ENCODE assay signal across 7 cellular contexts in the genomic region with DNA sequence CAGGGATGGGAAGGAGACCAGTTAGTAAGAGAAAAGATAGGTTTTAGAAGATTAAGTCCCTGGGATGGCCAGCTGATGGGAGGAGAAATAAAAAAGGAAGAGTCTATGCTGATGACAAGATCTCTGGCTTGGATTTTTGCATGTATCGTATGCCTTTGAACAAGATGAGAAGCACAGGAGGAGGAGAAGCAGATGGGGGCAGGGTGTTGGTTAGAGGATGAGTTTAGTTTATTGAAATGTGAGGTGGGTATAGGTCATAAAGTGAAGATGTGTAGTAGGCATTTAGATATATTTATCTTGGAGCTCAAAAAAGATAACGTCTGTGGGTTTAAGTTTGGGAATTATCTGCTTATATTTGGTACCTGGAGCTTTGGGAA. TPM values are rescaled to one million over a fixed set of nuclear protein-coding genes. Genes with fewer than 3 reads are reported as not detected.
A peak's percentile ranks its signal among the peaks of the same experiment; 100 is the strongest.
DNase-seq lines count a peak whose midpoint lies in the region; ATAC-seq and TF ChIP-seq lines count a peak whose summit lies in the region.

No MANE protein-coding gene starts in this region.

- H3K27ac ChIP-seq in HCT116 (ENCODE audit: low read depth, low read length) (peak overlapping the region; percentile 74), RWPE1 (peak overlapping the region; percentile 95), hepatocyte (peak overlapping the region; percentile 90), spleen (peak overlapping the region in 6 of 8 donors; percentile 91 to 98 (median 95))

- no TSS peak for BruUV-seq in HCT116 (replicated peaks; lab: Mats Ljungman, UMichigan)

- no peak for ATAC-seq in HCT116
- no peak for ATAC-seq in HG03342 (IDR thresholded peaks at IDR 0.05; ENCODE audit: unreplicated experiment)

- H3K9ac ChIP-seq in HCT116 (ENCODE audit: low read length) = peak overlapping the region; percentile 65

- no peak for DNase-seq in HCT116 (ENCODE audit: low read depth, low spot score)
- peak; percentile 10 for DNase-seq in RWPE1 (ENCODE audit: low spot score)
- DNase-seq in hepatocyte (ENCODE audit: low spot score) = no peak
- no peak for DNase-seq in spleen
- no peak for DNase-seq in GF-D8 (lab: John Stamatoyannopoulos, UW)
- no peak for DNase-seq in cerebellar nuclear complex (lab: John Stamatoyannopoulos, UW)

- WGBS in hepatocyte (ENCODE audit: low lambda C conversion rate, missing lambda C conversion rate) = 39% methylated on average over 2 of the region's 2 CpGs
- WGBS in spleen, 5 donors = 54 to 58% (median 56%) methylated on average over 2 of the region's 2 CpGs

- no peak for TF ChIP-seq RAD21 in HCT116 (IDR thresholded peaks at IDR 0.05; ENCODE audit: low read depth)

- H3K9me2 ChIP-seq in HCT116 (ENCODE audit: insufficient read depth) (no peaks in the 10 kb centered on the region), hepatocyte (replicated peaks; ENCODE audit: insufficient read depth) (no peaks in the 10 kb centered on the region)

- CTCF ChIA-PET in HCT116 (lab: Charles Lee) (no interaction called here), RWPE1 (lab: Yijun Ruan, JAX) (interaction anchor here (0.6 kb wide), 1 partner anchor 94 kb away, joined by 4 read pairs; no protein-coding TSS in a partner anchor)

- H3K27me3 ChIP-seq in HCT116 (ENCODE audit: insufficient read depth, low read length) (no peaks in the 10 kb centered on the region), hepatocyte (no peaks in the 10 kb centered on the region), spleen (replicated peaks in 1 of 7) (no peaks in the 10 kb centered on the region)

- no peaks in the 10 kb centered on the region for H4K20me1 ChIP-seq in HCT116 (ENCODE audit: insufficient read depth)
- no peaks in the 10 kb centered on the region for H4K20me1 ChIP-seq in hepatocyte (ENCODE audit: insufficient read depth, poor library complexity, severe bottlenecking)

- intact Hi-C loops in HCT116 (cut with micrococcal nuclease) = no loop called here
- intact Hi-C loops in spleen (cut with DNase I; ENCODE audit: low total_unique reads) = loop anchor here (5.0 kb wide), 1 partner anchor 47 kb away; the partner anchor contains the start of gene SFT2D2

- H3K4me1 ChIP-seq in HCT116 (ENCODE audit: control insufficient read depth in 1 of 2, insufficient read depth in 2 of 2, low read length in 2 of 2) = peaks cover 18 to 28% of the 10 kb centered on the region in 2 experiments
- H3K4me1 ChIP-seq in hepatocyte (ENCODE audit: insufficient read depth) = no peaks in the 10 kb centered on the region
- peaks cover 11 to 52% (median 19%) of the 10 kb centered on the region in 6 donors for H3K4me1 ChIP-seq in spleen

- POLR2A ChIA-PET in HCT116 (lab: Charles Lee) = no interaction called here
- POLR2A ChIA-PET in RWPE1 (lab: Yijun Ruan, JAX; ENCODE audit: low non-redundant PET) = no interaction called here

- H2AFZ ChIP-seq in HCT116 (ENCODE audit: low read depth, low read length, poor library complexity, severe bottlenecking) (no peak overlapping the region), hepatocyte (peak overlapping the region; percentile 52)

- H3K36me3 ChIP-seq in HCT116 (ENCODE audit: control insufficient read depth in 1 of 2, insufficient read depth in 2 of 2, low read length in 2 of 2) (no peaks in the 10 kb centered on the region), hepatocyte (replicated peaks; ENCODE audit: insufficient read depth, low read depth) (no peaks in the 10 kb centered on the region), spleen (peaks cover 0 to 16% (median 2%) of the 10 kb centered on the region in 6 donors)

- RAD21 ChIA-PET in HCT116 (lab: Charles Lee; ENCODE audit: low non-redundant PET in 1 of 2, low total read pairs in 2 of 2, uncharacterized antibody in 2 of 2, unreplicated experiment in 2 of 2) = no interaction called here

- H3K79me2 ChIP-seq in HCT116 (ENCODE audit: insufficient read depth, low read length) (peaks cover 58% of the 10 kb centered on the region), hepatocyte (peaks cover 53% of the 10 kb centered on the region)

- TF ChIP-seq POLR2A in HCT116 (IDR thresholded peaks at IDR 0.05; ENCODE audit: borderline replicate concordance, extremely low read depth, insufficient read depth, insufficient read length) (no peak), spleen (IDR thresholded peaks at IDR 0.05) (no peak)

- peak overlapping the region; percentile 91 to 97 for H3K4me3 ChIP-seq in HCT116 (replicated peaks in 1 of 2; ENCODE audit: low read depth in 1 of 2, low read length in 2 of 2)
- H3K4me3 ChIP-seq in hepatocyte = peak overlapping the region; percentile 41
- peak overlapping the region; percentile 65 to 87 (median 77) for H3K4me3 ChIP-seq in spleen

- peak overlapping the region; percentile 82 for H3K4me2 ChIP-seq in HCT116 (ENCODE audit: low read length)
- H3K4me2 ChIP-seq in hepatocyte = peak overlapping the region; percentile 84

- TF ChIP-seq CTCF in HCT116 (IDR thresholded peaks at IDR 0.05 in 2 of 3, conservative IDR thresholded peaks at IDR 0.05 in 1 of 3; ENCODE audit: borderline replicate concordance in 1 of 3, insufficient read depth in 1 of 3, low read depth in 2 of 3, low read length in 2 of 3) (no peak), RWPE1 (conservative IDR thresholded peaks at IDR 0.05; ENCODE audit: low read depth) (no peak), hepatocyte (IDR thresholded peaks at IDR 0.05; ENCODE audit: poor library complexity) (no peak), spleen (IDR thresholded peaks at IDR 0.05 in 8 of 11, conservative IDR thresholded peaks at IDR 0.05 in 3 of 11) (no peak)

- H3K9me3 ChIP-seq in HCT116 (ENCODE audit: control insufficient read depth in 1 of 2, insufficient read depth in 1 of 2, low read depth in 1 of 2, low read length in 2 of 2) (no peaks in the 10 kb centered on the region), hepatocyte (ENCODE audit: low read depth) (no peaks in the 10 kb centered on the region), spleen (no peaks in the 10 kb centered on the region)

TF ChIP-seq in HCT116, 20 proteins besides CTCF, POLR2A, EP300 and RAD21:
- TF ChIP-seq ZFX (IDR thresholded peaks at IDR 0.05) (no peak), YY1 (IDR thresholded peaks at IDR 0.05; ENCODE audit: extremely low read depth, insufficient replicate concordance, low read depth, low read length) (no peak), JUND (IDR thresholded peaks at IDR 0.05) (no peak), ZNF274 (IDR thresholded peaks at IDR 0.05; ENCODE audit: low read depth, low read length) (no peak), SRF (IDR thresholded peaks at IDR 0.05; ENCODE audit: low read depth) (no peak), CBX3 (IDR thresholded peaks at IDR 0.05; ENCODE audit: low read depth) (no peak), ELF1 (IDR thresholded peaks at IDR 0.05; ENCODE audit: borderline replicate concordance, low read depth) (no peak)
- TF ChIP-seq, protein P1, sequence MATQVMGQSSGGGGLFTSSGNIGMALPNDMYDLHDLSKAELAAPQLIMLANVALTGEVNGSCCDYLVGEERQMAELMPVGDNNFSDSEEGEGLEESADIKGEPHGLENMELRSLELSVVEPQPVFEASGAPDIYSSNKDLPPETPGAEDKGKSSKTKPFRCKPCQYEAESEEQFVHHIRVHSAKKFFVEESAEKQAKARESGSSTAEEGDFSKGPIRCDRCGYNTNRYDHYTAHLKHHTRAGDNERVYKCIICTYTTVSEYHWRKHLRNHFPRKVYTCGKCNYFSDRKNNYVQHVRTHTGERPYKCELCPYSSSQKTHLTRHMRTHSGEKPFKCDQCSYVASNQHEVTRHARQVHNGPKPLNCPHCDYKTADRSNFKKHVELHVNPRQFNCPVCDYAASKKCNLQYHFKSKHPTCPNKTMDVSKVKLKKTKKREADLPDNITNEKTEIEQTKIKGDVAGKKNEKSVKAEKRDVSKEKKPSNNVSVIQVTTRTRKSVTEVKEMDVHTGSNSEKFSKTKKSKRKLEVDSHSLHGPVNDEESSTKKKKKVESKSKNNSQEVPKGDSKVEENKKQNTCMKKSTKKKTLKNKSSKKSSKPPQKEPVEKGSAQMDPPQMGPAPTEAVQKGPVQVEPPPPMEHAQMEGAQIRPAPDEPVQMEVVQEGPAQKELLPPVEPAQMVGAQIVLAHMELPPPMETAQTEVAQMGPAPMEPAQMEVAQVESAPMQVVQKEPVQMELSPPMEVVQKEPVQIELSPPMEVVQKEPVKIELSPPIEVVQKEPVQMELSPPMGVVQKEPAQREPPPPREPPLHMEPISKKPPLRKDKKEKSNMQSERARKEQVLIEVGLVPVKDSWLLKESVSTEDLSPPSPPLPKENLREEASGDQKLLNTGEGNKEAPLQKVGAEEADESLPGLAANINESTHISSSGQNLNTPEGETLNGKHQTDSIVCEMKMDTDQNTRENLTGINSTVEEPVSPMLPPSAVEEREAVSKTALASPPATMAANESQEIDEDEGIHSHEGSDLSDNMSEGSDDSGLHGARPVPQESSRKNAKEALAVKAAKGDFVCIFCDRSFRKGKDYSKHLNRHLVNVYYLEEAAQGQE (IDR thresholded peaks at IDR 0.05; ENCODE audit: low read depth) = no peak

RNA-seq across cellular contexts. Expression of gene TIPRL, which starts 1.4 kb away (rescaled TPM):
- total RNA-seq in HCT116 (2021; ENCODE audit: unreplicated experiment) (36.4 TPM), hepatocyte (42.6 and 47.6 TPM in 2 replicates), spleen (10 to 100 TPM; 16.6 to 26.3 (median 22.1) TPM)
- 16.9 and 23.9 TPM in 2 replicates for polyA plus RNA-seq in HCT116 (2012)
- polyA plus RNA-seq in hepatocyte (38.1 and 44.2 TPM in 2 replicates), spleen (10 to 100 TPM; 10.1 to 15.3 (median 14.1) TPM)

RNA-seq across cellular contexts. Expression of gene GPR161, which starts 43.4 kb away (rescaled TPM):
- total RNA-seq in HCT116 (2021; ENCODE audit: unreplicated experiment) (13.7 TPM), hepatocyte (13.6 and 15.9 TPM in 2 replicates), spleen (1 to 10 TPM; 3.0 to 5.5 (median 3.9) TPM)
- 10.9 and 12.1 TPM in 2 replicates for polyA plus RNA-seq in HCT116 (2012)
- polyA plus RNA-seq in hepatocyte (19.3 and 22.4 TPM in 2 replicates), spleen (1 to 10 TPM in 1 of 3 donors, under 1 TPM in 2; 0.53 to 1.1 (median 0.59) TPM)

RNA-seq across cellular contexts. Expression of gene SFT2D2, which starts 45.7 kb away (rescaled TPM):
- 57.5 TPM for total RNA-seq in HCT116 (2021; ENCODE audit: unreplicated experiment)
- 7.2 TPM in 2 replicates for polyA plus RNA-seq in HCT116 (2012)
- 36.9 and 43.1 TPM in 2 replicates for total RNA-seq in hepatocyte
- polyA plus RNA-seq in hepatocyte = 31.2 and 31.5 TPM in 2 replicates
- total RNA-seq in spleen = 10 to 100 TPM; 58.7 to 97.1 (median 78.8) TPM
- polyA plus RNA-seq in spleen = 1 to 10 TPM; 6.1 to 8.3 (median 6.7) TPM

Comparison
In these comparisons a context has a peak if more than half of its experiments do, and no peak if none do; other contexts are left out.
1. H3K4me3 ChIP-seq: peak in every context shown above with its lines; median percentile 94 in HCT116; 77 in spleen; 41 in hepatocyte.